ENCODE assay signal across 8 cellular contexts in the genomic region with DNA sequence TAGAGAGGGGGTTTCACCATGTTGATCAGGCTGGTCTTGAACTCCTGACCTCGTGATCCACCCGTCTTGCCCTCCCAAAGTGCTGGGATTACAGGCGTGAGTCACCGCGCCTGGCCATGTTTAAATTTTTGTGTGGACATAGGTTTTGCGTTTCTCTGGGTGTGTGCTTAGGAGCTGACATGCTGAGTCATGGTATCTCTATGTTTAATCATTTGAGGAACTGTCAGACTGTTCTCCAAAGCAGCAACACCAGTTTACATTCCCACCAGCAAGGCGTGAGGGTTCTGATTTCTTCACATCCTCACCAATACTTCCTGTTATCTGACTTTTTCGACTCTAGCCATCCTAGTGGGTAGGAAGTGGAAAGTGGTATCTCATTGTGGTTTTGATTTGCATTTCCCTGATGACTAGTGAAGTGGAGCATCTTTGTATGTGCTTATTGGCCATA.
A peak's percentile ranks its signal among the peaks of the same experiment; 100 is the strongest.
DNase-seq lines count a peak whose midpoint lies in the region; ATAC-seq lines count a peak whose summit lies in the region.

No MANE protein-coding gene starts in this region.

- H3K36me3 Mint-ChIP-seq in activated T-cell treated with anti-CD3 and anti-CD28 coated beads, Interleukin-2, amount 50 U/mL, for 24 hours (ENCODE audit: low read depth), result no peaks in the 10 kb centered on the region
- no peaks in the 10 kb centered on the region for H3K36me3 Mint-ChIP-seq in memory B cell

- peaks cover 13% of the 10 kb centered on the region for H3K9me3 Mint-ChIP-seq in activated T-cell treated with anti-CD3 and anti-CD28 coated beads, Interleukin-2, amount 50 U/mL, for 24 hours
- H3K9me3 Mint-ChIP-seq in memory B cell, result peaks cover 4% of the 10 kb centered on the region

- no peak overlapping the region for H3K4me3 Mint-ChIP-seq in activated T-cell treated with anti-CD3 and anti-CD28 coated beads, Interleukin-2, amount 50 U/mL, for 24 hours
- no peak overlapping the region for H3K4me3 Mint-ChIP-seq in memory B cell

- peak; percentile 86 to 87 for ATAC-seq in activated CD4-positive, CD25-positive, alpha-beta regulatory T cell treated with anti-CD3 and anti-CD28 coated beads, Interleukin-2, amount 50 U/mL, for 24 hours
- peak; percentile 42 for ATAC-seq in memory B cell (ENCODE audit: low read depth)

- peaks cover 21% of the 10 kb centered on the region for H3K27me3 Mint-ChIP-seq in activated T-cell treated with anti-CD3 and anti-CD28 coated beads, Interleukin-2, amount 50 U/mL, for 24 hours
- H3K27me3 Mint-ChIP-seq in memory B cell, result peaks cover 7% of the 10 kb centered on the region

- H3K4me1 Mint-ChIP-seq in activated T-cell treated with anti-CD3 and anti-CD28 coated beads, Interleukin-2, amount 50 U/mL, for 24 hours (ENCODE audit: low read depth), result peaks cover 41% of the 10 kb centered on the region
- no peaks in the 10 kb centered on the region for H3K4me1 Mint-ChIP-seq in memory B cell

- DNase-seq in activated CD4-positive, CD25-positive, alpha-beta regulatory T cell (lab: John Stamatoyannopoulos, UW), result no peak
- DNase-seq in MV-4-11 (lab: John Stamatoyannopoulos, UW) (peak; percentile 100), memory B cell (ENCODE audit: low spot score in 2 of 2) (no peak), NCI-H2081 (lab: John Stamatoyannopoulos, UW) (no peak), GOT3 (lab: John Stamatoyannopoulos, UW) (no peak), inferior parietal cortex (ENCODE audit: extremely low spot score) (no peak)
- peak; percentile 46 for DNase-seq in activated T-cell treated with anti-CD3 and anti-CD28 coated beads, Interleukin-2, amount 50 U/mL, for 24 hours

- peak overlapping the region; percentile 77 for H3K27ac Mint-ChIP-seq in activated T-cell treated with anti-CD3 and anti-CD28 coated beads, Interleukin-2, amount 50 U/mL, for 24 hours
- H3K27ac Mint-ChIP-seq in memory B cell, result no peak overlapping the region

Comparison
In these comparisons a context has a peak if more than half of its experiments do, and no peak if none do; other contexts are left out.
1. DNase-seq: peak in MV-4-11 (single experiment) and activated T-cell treated with anti-CD3 and anti-CD28 coated beads, Interleukin-2, amount 50 U/mL, for 24 hours (single experiment); none in activated CD4-positive, CD25-positive, alpha-beta regulatory T cell (0 of 4), memory B cell (0 of 2), NCI-H2081 (0 of 2), GOT3 (single experiment) and inferior parietal cortex (single experiment).